15 cellular contexts compared by ENCODE assay signal in genomic region chr4:98850937-98851336, GRCh38.
DNase-seq lines count a peak whose midpoint lies in the region; ATAC-seq and TF ChIP-seq lines count a peak whose summit lies in the region.
"Had no signal": no experiment of that assay in that cellular context is flagged by ENCODE, and none has a peak within 500 bp of the region (broad histone marks: within the 10 kb centered on the region; RNA-seq: fewer than 3 reads in every experiment).

No MANE protein-coding gene starts in this region.

- H3K9ac ChIP-seq in SK-N-MC (ENCODE audit: insufficient read length) (no peak overlapping the region), rectal smooth muscle tissue (ENCODE audit: low read length) (peak overlapping the region; percentile 49)

- 0 out of 2 replicates have a peak, but pooled peaks cover 4% of the 10 kb centered on the region for H3K9me3 ChIP-seq in SK-N-MC (ENCODE audit: low read depth, low read length)

- no peak for DNase-seq in GM23338 (ENCODE audit: low spot score)
- no peak for DNase-seq in SK-N-MC (ENCODE audit: low read depth, low spot score)
- DNase-seq in central memory CD8-positive, alpha-beta T cell (ENCODE audit: low spot score in 2 of 2) = no peak
- no peak for DNase-seq in UCSD-AML1 (lab: John Stamatoyannopoulos, UW; ENCODE audit: unreplicated experiment)
- no peak for DNase-seq in NCI-H1417 (lab: John Stamatoyannopoulos, UW)
- no peak for DNase-seq in SW480 (ENCODE audit: low spot score)
- no peak for DNase-seq in posterior cingulate gyrus
- DNase-seq: ACHN; Caco-2; CD4-positive, alpha-beta T cell; GOT3; H9; KBM-7 had no signal

- no peaks in the 10 kb centered on the region for H3K79me2 ChIP-seq in GM23338 (replicated peaks; ENCODE audit: insufficient read depth)

- H3K4me3 ChIP-seq in GM23338 (no peak overlapping the region), SK-N-MC (no peak overlapping the region), rectal smooth muscle tissue (ENCODE audit: low read length) (no peak overlapping the region)

- ATAC-seq in GM23338 = no peak
- ATAC-seq in central memory CD8-positive, alpha-beta T cell (replicated peaks; ENCODE audit: extremely low read depth, poor library complexity, severe bottlenecking) = no peak

- H3K9me3 Mint-ChIP-seq in GM23338 = peaks cover 22% of the 10 kb centered on the region
- H3K9me3 Mint-ChIP-seq in central memory CD8-positive, alpha-beta T cell = no peaks in the 10 kb centered on the region
- H3K9me3 Mint-ChIP-seq: CD4-positive, alpha-beta T cell had no signal

- H3K27ac ChIP-seq in GM23338 (ENCODE audit: low read depth) (peak overlapping the region; percentile 61; the same call in 1 of the 2 replicates), SK-N-MC (peak overlapping the region; percentile 79), rectal smooth muscle tissue (ENCODE audit: low read depth, low read length) (no peak overlapping the region)
- H3K27ac ChIP-seq: C4-2B had no signal

- peak overlapping the region; percentile 54; the same call in 1 of the 2 replicates for H2AFZ ChIP-seq in GM23338

- H3K4me2 ChIP-seq in GM23338 = peak overlapping the region; percentile 16; the same call in 1 of the 2 replicates

- peaks cover 4% of the 10 kb centered on the region for H3K27me3 Mint-ChIP-seq in GM23338 (ENCODE audit: insufficient read depth, low read depth, poor library complexity)
- H3K27me3 Mint-ChIP-seq in central memory CD8-positive, alpha-beta T cell = peaks cover 47% of the 10 kb centered on the region

- H3K36me3 ChIP-seq in GM23338 (ENCODE audit: insufficient read depth) = peaks cover under 1% of the 10 kb centered on the region; the same call in 1 of the 2 replicates
- no peaks in the 10 kb centered on the region for H3K36me3 ChIP-seq in SK-N-MC (ENCODE audit: insufficient read depth, low read length)
- no peaks in the 10 kb centered on the region for H3K36me3 ChIP-seq in rectal smooth muscle tissue (ENCODE audit: control insufficient read depth, insufficient read depth, low read length)

- TF ChIP-seq CTCF in GM23338 (conservative IDR thresholded peaks at IDR 0.05; ENCODE audit: low read depth in 2 of 2) = no peak

- no peak overlapping the region for H3K4me3 Mint-ChIP-seq in GM23338
- no peak overlapping the region for H3K4me3 Mint-ChIP-seq in central memory CD8-positive, alpha-beta T cell
- H3K4me3 Mint-ChIP-seq: CD4-positive, alpha-beta T cell; H9 had no signal

- no peaks in the 10 kb centered on the region for H3F3A ChIP-seq in GM23338 (replicated peaks; ENCODE audit: low read depth)

- H3K4me1 ChIP-seq in GM23338 (ENCODE audit: insufficient read depth) (peaks cover 14% of the 10 kb centered on the region), rectal smooth muscle tissue (ENCODE audit: control insufficient read depth, insufficient read depth, low read length) (no peaks in the 10 kb centered on the region)

- H3K27me3 ChIP-seq in GM23338 (ENCODE audit: insufficient read depth) (no peaks in the 10 kb centered on the region), rectal smooth muscle tissue (ENCODE audit: control insufficient read depth, insufficient read depth, low read length) (no peaks in the 10 kb centered on the region)

- peak overlapping the region; percentile 28; the same call in 1 of the 2 replicates for H3K27ac Mint-ChIP-seq in GM23338
- peak overlapping the region; percentile 63 for H3K27ac Mint-ChIP-seq in central memory CD8-positive, alpha-beta T cell (ENCODE audit: low read depth)
- H3K27ac Mint-ChIP-seq: CD4-positive, alpha-beta T cell had no signal

- peaks cover 23% of the 10 kb centered on the region for H3K36me3 Mint-ChIP-seq in GM23338 (ENCODE audit: low read depth)
- no peaks in the 10 kb centered on the region for H3K36me3 Mint-ChIP-seq in central memory CD8-positive, alpha-beta T cell (ENCODE audit: insufficient read depth)

- no peaks in the 10 kb centered on the region for H3K9me2 ChIP-seq in GM23338 (ENCODE audit: insufficient read depth)

- H4K20me1 ChIP-seq in GM23338 (replicated peaks; ENCODE audit: insufficient read depth) = no peaks in the 10 kb centered on the region

- peaks cover 16% of the 10 kb centered on the region for H3K4me1 Mint-ChIP-seq in GM23338
- H3K4me1 Mint-ChIP-seq in central memory CD8-positive, alpha-beta T cell = no peaks in the 10 kb centered on the region

- intact Hi-C loops in posterior cingulate gyrus (cut with DNase I) = no loop called here

TF ChIP-seq in GM23338, 12 proteins besides CTCF, POLR2A, EP300 and RAD21:
- TF ChIP-seq STAT1 (IDR thresholded peaks at IDR 0.05; ENCODE audit: unreplicated experiment) (no peak), POLR2AphosphoS5 (IDR thresholded peaks at IDR 0.05; ENCODE audit: low read depth) (no peak)
